ENCODE assay signal across 8 cellular contexts in the genomic region with DNA sequence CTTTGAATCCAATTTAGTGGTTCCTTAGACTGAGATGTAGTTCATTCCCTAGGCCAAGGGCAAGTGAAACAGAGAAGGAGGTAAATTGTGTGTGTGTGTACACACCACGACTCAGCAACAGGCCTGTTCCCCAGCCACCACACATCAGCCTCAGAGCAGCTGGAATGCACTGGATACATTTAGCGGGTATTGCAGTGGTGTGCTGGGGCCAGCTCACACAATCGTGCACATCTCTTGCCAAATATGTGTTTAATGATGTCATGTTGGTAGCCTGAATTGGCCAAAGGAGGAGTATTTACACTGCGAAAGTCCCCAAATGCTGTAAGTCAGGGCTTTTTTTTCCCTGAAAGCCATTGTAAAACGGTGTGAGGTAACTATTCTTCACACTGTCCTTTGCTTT.
DNase-seq lines count a peak whose midpoint lies in the region; ATAC-seq, FAIRE-seq and TF ChIP-seq lines count a peak whose summit lies in the region.

No MANE protein-coding gene starts in this region.

- 33 to 45% methylated on average over 5 of the region's 5 CpGs for WGBS in lung, 2 donors

- H3K9me3 ChIP-seq in lung (ENCODE audit: control insufficient read depth in 2 of 2, insufficient read depth in 1 of 2, low read length in 1 of 2): no peaks in the 10 kb centered on the region
- no peaks in the 10 kb centered on the region for H3K9me3 ChIP-seq in upper lobe of right lung
- no peaks in the 10 kb centered on the region for H3K9me3 ChIP-seq in kidney (ENCODE audit: control insufficient read depth in 1 of 2, low read length in 2 of 2)

- H3K27ac Mint-ChIP-seq in activated naive CD4-positive, alpha-beta T cell treated with anti-CD3 and anti-CD28 coated beads, Interleukin-2, amount 50 U/mL, for 24 hours: peak overlapping the region; percentile 88
- no peak overlapping the region for H3K27ac Mint-ChIP-seq in glutamatergic neuron (ENCODE audit: unreplicated experiment)

- H3K36me3 ChIP-seq in lung (ENCODE audit: control insufficient read depth in 2 of 2, insufficient read depth in 2 of 2, low read length in 2 of 2) (peaks cover 15 to 24% of the 10 kb centered on the region in 2 donors), upper lobe of right lung (peaks cover 40% of the 10 kb centered on the region), kidney (ENCODE audit: control insufficient read depth in 1 of 2, insufficient read depth in 2 of 2, low read length in 2 of 2) (peaks cover 11 to 36% of the 10 kb centered on the region in 2 donors)

- intact Hi-C loops in upper lobe of right lung (cut with DNase I) (no loop called here), kidney (cut with DNase I) (no loop called here)

- peak overlapping the region; percentile 96 for H3K27ac ChIP-seq in caudate nucleus (ENCODE audit: low read depth, low read length)
- peak overlapping the region in 1 of 2 donors; percentile 72 for H3K27ac ChIP-seq in lung (ENCODE audit: low read depth in 1 of 2, low read length in 1 of 2)
- H3K27ac ChIP-seq in upper lobe of right lung: peak overlapping the region; percentile 33
- H3K27ac ChIP-seq in kidney (ENCODE audit: low read depth in 2 of 2, low read length in 2 of 2): no peak overlapping the region

- H3K4me1 ChIP-seq in lung (ENCODE audit: control insufficient read depth in 2 of 2, insufficient read depth in 2 of 2, low read length in 2 of 2): peaks cover 7 to 8% of the 10 kb centered on the region in 2 donors
- H3K4me1 ChIP-seq in upper lobe of right lung: peaks cover 68% of the 10 kb centered on the region
- H3K4me1 ChIP-seq in kidney (ENCODE audit: control insufficient read depth in 1 of 2, insufficient read depth in 1 of 2, low read depth in 1 of 2, low read length in 2 of 2): peaks cover 14 to 33% of the 10 kb centered on the region in 2 donors

- no peak overlapping the region for H3K4me3 Mint-ChIP-seq in activated naive CD4-positive, alpha-beta T cell treated with anti-CD3 and anti-CD28 coated beads, Interleukin-2, amount 50 U/mL, for 24 hours
- H3K4me3 Mint-ChIP-seq in glutamatergic neuron (ENCODE audit: unreplicated experiment): no peak overlapping the region

- DNase-seq in activated naive CD4-positive, alpha-beta T cell (lab: John Stamatoyannopoulos, UW): no peak
- DNase-seq in caudate nucleus (lab: John Stamatoyannopoulos, UW): peak in 10 of 61 donors; percentile 7 to 43 (median 22)
- no peak for DNase-seq in lung (ENCODE audit: low spot score)
- DNase-seq in upper lobe of right lung: no peak
- DNase-seq in kidney: no peak
- DNase-seq in glutamatergic neuron: no peak

- no peaks in the 10 kb centered on the region for H3K27me3 Mint-ChIP-seq in activated naive CD4-positive, alpha-beta T cell treated with anti-CD3 and anti-CD28 coated beads, Interleukin-2, amount 50 U/mL, for 24 hours
- peaks cover 15% of the 10 kb centered on the region for H3K27me3 Mint-ChIP-seq in glutamatergic neuron (ENCODE audit: unreplicated experiment)

- peaks cover 37% of the 10 kb centered on the region for H3K4me1 Mint-ChIP-seq in activated naive CD4-positive, alpha-beta T cell treated with anti-CD3 and anti-CD28 coated beads, Interleukin-2, amount 50 U/mL, for 24 hours
- peaks cover 31% of the 10 kb centered on the region for H3K4me1 Mint-ChIP-seq in glutamatergic neuron (ENCODE audit: low read depth, unreplicated experiment)

- H3K4me3 ChIP-seq in lung (no peak overlapping the region), upper lobe of right lung (no peak overlapping the region), kidney (ENCODE audit: low read length in 2 of 2) (no peak overlapping the region)

- FAIRE-seq in kidney (lab: Jason Lieb, UNC): no peak

- H3K9me3 Mint-ChIP-seq in activated naive CD4-positive, alpha-beta T cell treated with anti-CD3 and anti-CD28 coated beads, Interleukin-2, amount 50 U/mL, for 24 hours: no peaks in the 10 kb centered on the region
- H3K9me3 Mint-ChIP-seq in glutamatergic neuron (ENCODE audit: unreplicated experiment): peaks cover 13% of the 10 kb centered on the region

- ATAC-seq in lung (ENCODE audit: insufficient read depth, low FRiP score) (peak; percentile 71), upper lobe of right lung (peak; percentile 67), HG03460 (IDR thresholded peaks at IDR 0.05; ENCODE audit: unreplicated experiment) (no peak)

- TF ChIP-seq CTCF in lung (IDR thresholded peaks at IDR 0.05; ENCODE audit: control extremely low read depth, extremely low read depth): no peak
- TF ChIP-seq CTCF in upper lobe of right lung (IDR thresholded peaks at IDR 0.05): no peak
- TF ChIP-seq CTCF in kidney (IDR thresholded peaks at IDR 0.05; ENCODE audit: borderline replicate concordance, extremely low read depth, insufficient read depth): no peak
- no peak for TF ChIP-seq CTCF in glutamatergic neuron (IDR thresholded peaks at IDR 0.05; ENCODE audit: partially characterized antibody, unreplicated experiment)

- no peak overlapping the region for H3K9ac ChIP-seq in kidney (ENCODE audit: low read length in 2 of 2)

- H3K27me3 ChIP-seq in lung (ENCODE audit: control insufficient read depth, insufficient read depth) (no peaks in the 10 kb centered on the region), upper lobe of right lung (no peaks in the 10 kb centered on the region)

- H3K36me3 Mint-ChIP-seq in activated naive CD4-positive, alpha-beta T cell treated with anti-CD3 and anti-CD28 coated beads, Interleukin-2, amount 50 U/mL, for 24 hours: peaks cover 3% of the 10 kb centered on the region
- H3K36me3 Mint-ChIP-seq in glutamatergic neuron (ENCODE audit: unreplicated experiment): no peaks in the 10 kb centered on the region

Comparison
In these comparisons a context has a peak if more than half of its experiments do, and no peak if none do; other contexts are left out.
1. H3K27ac ChIP-seq: peak in caudate nucleus (single experiment) and upper lobe of right lung (single experiment); none in kidney (0 of 2).